27 cellular contexts compared by ENCODE assay signal in genomic region chr1:165281207-165281901, GRCh38.
"Had no signal": no experiment of that assay in that cellular context is flagged by ENCODE, and none has a peak within 500 bp of the region (broad histone marks: within the 10 kb centered on the region; RNA-seq: fewer than 3 reads in every experiment).

No MANE protein-coding gene starts in this region.

- H3K9me3 Mint-ChIP-seq: activated B cell treated with CpG ODN at 0.5 μM for 24 hours, nephron had no signal

- H3K4me3 Mint-ChIP-seq: activated B cell treated with CpG ODN at 0.5 μM for 24 hours; activated CD8-positive, alpha-beta memory T cell treated with anti-CD3 and anti-CD28 coated beads, Interleukin-2, amount 10 ng/mL, durations not matched to agents 7 days and 5 days; activated CD8-positive, alpha-beta T cell treated with anti-CD3 and anti-CD28 coated beads, Interleukin-2, amount 10 ng/mL, durations not matched to agents 7 days and 5 days; activated naive CD8-positive, alpha-beta T cell; nephron; stimulated activated memory B cell treated with anti-CD40 and anti-IgM and Interleukin-4, amounts not matched to agents 10 μg/mL and 1 μg/mL and 100 μg/mL, for 72 hours had no signal

- H3K27me3 ChIP-seq: ovary had no signal

- DNase-seq: activated B cell treated with CpG ODN at 0.5 μM for 24 hours; activated CD8-positive, alpha-beta memory T cell treated with anti-CD3 and anti-CD28 coated beads, Interleukin-2, amount 10 ng/mL, durations not matched to agents 7 days and 5 days; activated CD8-positive, alpha-beta T cell treated with anti-CD3 and anti-CD28 coated beads, Interleukin-2, amount 10 ng/mL, durations not matched to agents 7 days and 5 days; activated effector memory CD4-positive, alpha-beta T cell treated with Interleukin-2 at 50 U/mL for 16 hours; activated naive CD4-positive, alpha-beta T cell treated with Interleukin-2 at 50 U/mL for 16 hours; activated T-cell treated with anti-CD3 and anti-CD28 coated beads for 4 hours; anterior cingulate cortex; dorsolateral prefrontal cortex; effector memory CD4-positive, alpha-beta T cell; gastrocnemius medialis; glutamatergic neuron; left ventricle myocardium inferior; mucosa of descending colon; ovary; retina; stimulated activated CD4-positive, alpha-beta T cell treated with anti-CD3 and anti-CD28 coated beads, Interleukin-1b, Interleukin-23, amount 100 ng/mL, for 48 hours; stimulated activated CD4-positive, alpha-beta T cell treated with anti-CD3 and anti-CD28 coated beads, Interleukin-4, amount 100 ng/mL, for 4 hours; stimulated activated CD8-positive, alpha-beta memory T cell treated with anti-CD3 and anti-CD28 coated beads, Interleukin-4, amount 100 ng/mL, for 48 hours; T-helper 2 cell; tibial artery had no signal

- H3K36me3 Mint-ChIP-seq: activated CD8-positive, alpha-beta memory T cell treated with anti-CD3 and anti-CD28 coated beads, Interleukin-2, amount 10 ng/mL, durations not matched to agents 7 days and 5 days; activated naive CD8-positive, alpha-beta T cell; stimulated activated memory B cell treated with anti-CD40 and anti-IgM and Interleukin-4, amounts not matched to agents 10 μg/mL and 1 μg/mL and 100 μg/mL, for 72 hours had no signal

- H3K9me3 ChIP-seq: gastrocnemius medialis, left ventricle myocardium inferior, mucosa of descending colon, ovary, suprapubic skin, tibial artery had no signal

- H3K27ac Mint-ChIP-seq: activated B cell treated with CpG ODN at 0.5 μM for 24 hours; activated CD8-positive, alpha-beta memory T cell treated with anti-CD3 and anti-CD28 coated beads, Interleukin-2, amount 10 ng/mL, durations not matched to agents 7 days and 5 days; activated CD8-positive, alpha-beta T cell treated with anti-CD3 and anti-CD28 coated beads, Interleukin-2, amount 10 ng/mL, durations not matched to agents 7 days and 5 days; activated naive CD8-positive, alpha-beta T cell; nephron; progenitor cell of endocrine pancreas; stimulated activated memory B cell treated with anti-CD40 and anti-IgM and Interleukin-4, amounts not matched to agents 10 μg/mL and 1 μg/mL and 100 μg/mL, for 72 hours had no signal

- H3K4me3 ChIP-seq: coronary artery, dorsolateral prefrontal cortex, gastrocnemius medialis, left ventricle myocardium inferior, mucosa of descending colon, ovary, smooth muscle cell, suprapubic skin, tibial artery had no signal

- H3K36me3 ChIP-seq: gastrocnemius medialis, left ventricle myocardium inferior, ovary, suprapubic skin, tibial artery had no signal

- ATAC-seq: activated CD8-positive, alpha-beta memory T cell treated with anti-CD3 and anti-CD28 coated beads, Interleukin-2, amount 10 ng/mL, durations not matched to agents 7 days and 5 days; activated CD8-positive, alpha-beta T cell treated with anti-CD3 and anti-CD28 coated beads, Interleukin-2, amount 10 ng/mL, durations not matched to agents 7 days and 5 days; gastrocnemius medialis; mucosa of descending colon; stimulated activated memory B cell treated with anti-CD40 and anti-IgM and Interleukin-4, amounts not matched to agents 10 μg/mL and 1 μg/mL and 100 μg/mL, for 72 hours had no signal

- H3K4me1 Mint-ChIP-seq: activated B cell treated with CpG ODN at 0.5 μM for 24 hours; activated CD8-positive, alpha-beta memory T cell treated with anti-CD3 and anti-CD28 coated beads, Interleukin-2, amount 10 ng/mL, durations not matched to agents 7 days and 5 days; stimulated activated memory B cell treated with anti-CD40 and anti-IgM and Interleukin-4, amounts not matched to agents 10 μg/mL and 1 μg/mL and 100 μg/mL, for 72 hours had no signal
